ENCODE assay signal across 24 cellular contexts in genomic region chr1:29470087-29470787, GRCh38.
DNase-seq lines count a peak whose midpoint lies in the region; ATAC-seq and TF ChIP-seq lines count a peak whose summit lies in the region.
"Had no signal": no experiment of that assay in that cellular context is flagged by ENCODE, and none has a peak within 500 bp of the region (broad histone marks: within the 10 kb centered on the region; RNA-seq: fewer than 3 reads in every experiment).

No MANE protein-coding gene starts in this region.

- H2AFZ ChIP-seq in SK-N-SH (ENCODE audit: low read depth) (no peak overlapping the region), neuronal stem cell (ENCODE audit: low read length) (no peak overlapping the region)

- no peak overlapping the region for H3K4me2 ChIP-seq in SK-N-SH
- H3K4me2 ChIP-seq in neuronal stem cell (ENCODE audit: insufficient read depth, low read length, poor library complexity, severe bottlenecking) = no peak overlapping the region

- H3K36me3 ChIP-seq in H7 (replicated peaks; ENCODE audit: control insufficient read depth, insufficient read depth, low read length) (no peaks in the 10 kb centered on the region), SK-N-SH (replicated peaks in 1 of 2; ENCODE audit: control insufficient read depth in 1 of 2, insufficient read depth in 2 of 2, low read length in 1 of 2) (no peaks in the 10 kb centered on the region), neuronal stem cell (replicated peaks in 1 of 2; ENCODE audit: control insufficient read depth in 2 of 2, insufficient read depth in 2 of 2, low read length in 2 of 2) (no peaks in the 10 kb centered on the region)
- H3K36me3 ChIP-seq: brain microvascular endothelial cell, gastroesophageal sphincter, transverse colon had no signal

- POLR2A ChIA-PET in SK-N-SH (lab: Yijun Ruan, JAX) = interaction anchor here (0.6 to 1.6 kb wide), 5 partner anchors 10 to 99 kb away, joined by 3 to 7 read pairs (median 5); no protein-coding TSS in a partner anchor

- H4K91ac ChIP-seq in neuronal stem cell (ENCODE audit: low read depth, low read length, poor library complexity) = no peak overlapping the region

- H3K27ac ChIP-seq in SK-N-SH (ENCODE audit: low read depth in 2 of 2, low read length in 1 of 2) (peak overlapping the region; percentile 41 to 100; a peak in 3 of 4 replicates), neuronal stem cell (replicated peaks; ENCODE audit: low read length) (no peak overlapping the region)
- H3K27ac ChIP-seq: brain microvascular endothelial cell, gastroesophageal sphincter, transverse colon had no signal

- no peak overlapping the region for H3K23ac ChIP-seq in neuronal stem cell (ENCODE audit: low read depth, low read length, poor library complexity)

- ATAC-seq in GM18511 (IDR thresholded peaks at IDR 0.05; ENCODE audit: unreplicated experiment) = no peak
- ATAC-seq: activated T-cell treated with anti-CD3 and anti-CD28 coated beads, Interleukin-2, amount 50 U/mL, for 4 hours; CD8-positive, alpha-beta T cell; effector memory CD8-positive, alpha-beta T cell; mucosa of descending colon; stimulated activated naive CD8-positive, alpha-beta T cell treated with anti-CD3 and anti-CD28 coated beads, Interleukin-15, amount 100 ng/mL, for 72 hours; T-cell had no signal

- H2BK120ac ChIP-seq in neuronal stem cell (ENCODE audit: low read depth, low read length) = no peak overlapping the region

- H3K9me2 ChIP-seq in SK-N-SH = no peaks in the 10 kb centered on the region

- no peak overlapping the region for H3K18ac ChIP-seq in neuronal stem cell (ENCODE audit: low read length)

- no peaks in the 10 kb centered on the region for H3K79me1 ChIP-seq in neuronal stem cell (ENCODE audit: low read depth, low read length)

- no peak overlapping the region for H2BK5ac ChIP-seq in neuronal stem cell (ENCODE audit: low read length)

- no peak overlapping the region for H2BK12ac ChIP-seq in neuronal stem cell (ENCODE audit: low read length)

- H3K79me2 ChIP-seq in SK-N-SH (ENCODE audit: insufficient read depth) = no peaks in the 10 kb centered on the region

- WGBS in SK-N-SH (ENCODE audit: low lambda C conversion rate) = 27% methylated on average over 8 of the region's 9 CpGs
- no CpG with 5 or more reads among the region's 9 CpGs for WGBS in neuronal stem cell (ENCODE audit: extremely low coverage in 2 of 2, insufficient read length in 2 of 2, insufficient replicate concordance in 1 of 2), 2 donors

- H3K14ac ChIP-seq in neuronal stem cell (ENCODE audit: low read length) = no peak overlapping the region

- peaks cover 0 to 75% of the 10 kb centered on the region in 2 experiments; a peak in 2 of 4 replicates for H3K4me1 ChIP-seq in SK-N-SH (ENCODE audit: control insufficient read depth in 1 of 2, insufficient read depth in 2 of 2, low read depth in 1 of 2, low read length in 1 of 2)
- H3K4me1 ChIP-seq in neuronal stem cell (ENCODE audit: control insufficient read depth in 2 of 2, insufficient read depth in 1 of 2, low read depth in 1 of 2, low read length in 2 of 2) = peaks cover 0 to 2% of the 10 kb centered on the region in 2 donors
- H3K4me1 ChIP-seq: gastroesophageal sphincter, transverse colon had no signal

- H2BK15ac ChIP-seq in neuronal stem cell (ENCODE audit: low read length) = no peak overlapping the region

- no peaks in the 10 kb centered on the region for H3F3A ChIP-seq in SK-N-SH (replicated peaks; ENCODE audit: insufficient read depth)

- no peak overlapping the region for H2AK5ac ChIP-seq in neuronal stem cell (ENCODE audit: low read depth, low read length)

- CTCF ChIA-PET in SK-N-SH (lab: Yijun Ruan, JAX) = interaction anchor here (0.8 to 3.8 kb wide), 8 partner anchors 10 to 910 kb away, joined by 3 to 19 read pairs (median 4); partner anchors contain the start of gene PTPRU

- TF ChIP-seq RAD21 in SK-N-SH (IDR thresholded peaks at IDR 0.05; ENCODE audit: low read length) = peak; percentile 41

- H4K20me1 ChIP-seq in SK-N-SH (ENCODE audit: insufficient read depth) = no peaks in the 10 kb centered on the region

- no peaks in the 10 kb centered on the region; the same call in 1 of the 2 replicates for H3K27me3 ChIP-seq in H7 (ENCODE audit: control insufficient read depth, insufficient read depth, low read length)
- no peaks in the 10 kb centered on the region; the same call in 1 of the 2 replicates for H3K27me3 ChIP-seq in SK-N-SH (ENCODE audit: insufficient read depth)
- peaks cover 0 to 17% (median 0%) of the 10 kb centered on the region in 3 experiments for H3K27me3 ChIP-seq in neuronal stem cell (ENCODE audit: control insufficient read depth in 3 of 3, insufficient read depth in 3 of 3, low read depth in 1 of 3, low read length in 3 of 3)
- H3K27me3 ChIP-seq: brain microvascular endothelial cell had no signal

- peak in 1 of 2 experiments; percentile 88; a peak in 2 of 4 replicates for TF ChIP-seq EP300 in SK-N-SH (IDR thresholded peaks at IDR 0.05; ENCODE audit: borderline replicate concordance in 1 of 2, low read depth in 1 of 2, low read length in 1 of 2)

- H3K4me3 ChIP-seq in H7 (ENCODE audit: insufficient read depth, low read depth, low read length) (no peak overlapping the region), SK-N-SH (ENCODE audit: low read depth in 2 of 2, low read length in 1 of 2) (no peak overlapping the region; a peak in 1 of 4 replicates), neuronal stem cell (ENCODE audit: low read length in 2 of 2) (no peak overlapping the region)
- H3K4me3 ChIP-seq: gastroesophageal sphincter, mucosa of descending colon, transverse colon had no signal

- H3K9me3 ChIP-seq in SK-N-SH (no peaks in the 10 kb centered on the region), neuronal stem cell (replicated peaks in 1 of 2; ENCODE audit: control insufficient read depth in 2 of 2, insufficient read depth in 1 of 2, low read depth in 1 of 2, low read length in 2 of 2) (no peaks in the 10 kb centered on the region)
- H3K9me3 ChIP-seq: mucosa of descending colon, transverse colon had no signal

- TF ChIP-seq CTCF in SK-N-SH (IDR thresholded peaks at IDR 0.05) = no peak

- H3K9ac ChIP-seq in SK-N-SH (no peak overlapping the region), neuronal stem cell (ENCODE audit: low read depth, low read length, poor library complexity) (no peak overlapping the region)

- DNase-seq in NCI-H1417 (lab: John Stamatoyannopoulos, UW) = peak in 2 of 3 experiments; percentile 14 to 29
- no peak for DNase-seq in NCI-H1417 treated with DMSO at 0.1 percent for 48 hours (lab: John Stamatoyannopoulos, UW)
- DNase-seq in H7 = peak; percentile 28
- DNase-seq in SK-N-SH = peak; percentile 76
- DNase-seq in neuronal stem cell (ENCODE audit: low spot score) = no peak
- no peak for DNase-seq in activated CD4-positive, alpha-beta T cell treated with anti-CD3 and anti-CD28 coated beads for 4 hours
- DNase-seq in Ammon's horn (ENCODE audit: low spot score) = no peak
- DNase-seq: activated CD8-positive, alpha-beta memory T cell treated with anti-CD3 and anti-CD28 coated beads for 24 hours; activated naive CD4-positive, alpha-beta T cell treated with anti-CD3 and anti-CD28 coated beads for 36 hours; activated T-cell treated with anti-CD3 and anti-CD28 coated beads, Interleukin-2, amount 50 U/mL, for 4 hours; brain microvascular endothelial cell; CD8-positive, alpha-beta T cell; DND-41; effector memory CD8-positive, alpha-beta T cell; KBM-7; MM.1S; NCI-H345; NK-92 treated with Interleukin-12 subunit alpha and Interleukin-12 subunit beta, amount 100 ng/mL, for 24 hours; stimulated activated naive CD8-positive, alpha-beta T cell treated with anti-CD3 and anti-CD28 coated beads, Interleukin-15, amount 100 ng/mL, for 72 hours; T-cell; transverse colon had no signal

- no peak overlapping the region for H3K4ac ChIP-seq in neuronal stem cell (ENCODE audit: low read length)

- H4K8ac ChIP-seq in neuronal stem cell (ENCODE audit: low read depth, low read length) = peak overlapping the region; percentile 87

TF ChIP-seq in SK-N-SH, 30 proteins besides CTCF, POLR2A, EP300 and RAD21:
- TF ChIP-seq FOXJ3 (CRISPR knock-in tag; IDR thresholded peaks at IDR 0.05) = 0 out of 2 replicates have a peak, but pooled peaks have one; percentile 58
- TF ChIP-seq SMC3 (IDR thresholded peaks at IDR 0.05; ENCODE audit: low read depth, low read length) = no peak; the same call in 1 of the 2 replicates
- peak; percentile 69 for TF ChIP-seq RCOR1 (IDR thresholded peaks at IDR 0.05; ENCODE audit: low read length)
- TF ChIP-seq CHD2 (IDR thresholded peaks at IDR 0.05; ENCODE audit: low read length, partially characterized antibody) = peak; percentile 47
- TF ChIP-seq GATA2 (CRISPR knock-in tag; IDR thresholded peaks at IDR 0.05) = peak; percentile 26; the same call in 1 of the 2 replicates
- no peak for TF ChIP-seq NRF1 (IDR thresholded peaks at IDR 0.05; ENCODE audit: low read depth, low read length)

Comparison
In these comparisons a context has a peak if more than half of its experiments do, and no peak if none do; other contexts are left out.
1. DNase-seq: peak in NCI-H1417 (2 of 3), H7 (single experiment) and SK-N-SH (single experiment); none in NCI-H1417 treated with DMSO at 0.1 percent for 48 hours (single experiment), neuronal stem cell (single experiment), activated CD4-positive, alpha-beta T cell treated with anti-CD3 and anti-CD28 coated beads for 4 hours (0 of 2) and Ammon's horn (single experiment).